31 cellular contexts compared by ENCODE assay signal in the genomic region with DNA sequence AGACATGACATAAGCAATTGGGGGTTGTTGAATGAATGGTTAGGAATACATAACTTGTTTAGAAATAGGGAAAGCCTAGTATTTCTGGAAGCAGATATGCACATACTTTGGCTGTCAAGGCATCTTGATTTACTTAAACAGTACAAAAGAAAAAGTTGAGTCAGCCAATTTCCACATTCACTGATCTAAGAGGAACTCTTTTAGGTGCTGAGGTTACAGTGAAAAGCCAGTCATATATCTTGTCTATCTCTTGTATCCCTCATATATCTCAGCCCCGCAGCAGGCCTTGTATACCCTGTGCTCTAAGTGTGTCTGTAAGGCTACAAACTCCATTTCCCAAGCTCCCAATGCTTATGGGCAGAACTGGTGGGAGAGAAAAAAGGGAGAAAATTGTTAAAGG. TPM values are rescaled to one million over a fixed set of nuclear protein-coding genes. Genes with fewer than 3 reads are reported as not detected.
"Had no signal": no experiment of that assay in that cellular context is flagged by ENCODE, and none has a peak within 500 bp of the region (broad histone marks: within the 10 kb centered on the region; RNA-seq: fewer than 3 reads in every experiment).

No MANE protein-coding gene starts in this region.

- H3K4me3 ChIP-seq: adrenal gland, MG63 had no signal

- H3K27me3 ChIP-seq: adrenal gland, MG63 had no signal

- H3K9me3 ChIP-seq: adrenal gland, MG63 had no signal

- ATAC-seq: activated naive CD4-positive, alpha-beta T cell treated with anti-CD3 and anti-CD28 coated beads, Interleukin-2, amount 50 U/mL, for 72 hours; activated T-cell treated with anti-CD3 and anti-CD28 coated beads, Interleukin-2, amount 50 U/mL, for 4 hours had no signal

- DNase-seq: activated B cell treated with CpG ODN at 0.5 μM for 24 hours; activated CD4-positive, alpha-beta memory T cell treated with anti-CD3 and anti-CD28 coated beads for 36 hours; activated CD4-positive, alpha-beta T cell treated with anti-CD3 and anti-CD28 coated beads for 4 hours; activated CD4-positive, alpha-beta T cell treated with anti-CD3 and anti-CD28 coated beads, Interleukin-2, amount 50 U/mL, for 1 hour; activated CD4-positive, CD25-positive, alpha-beta regulatory T cell treated with anti-CD3 and anti-CD28 coated beads, Interleukin-2, amount 50 U/mL, for 72 hours; activated CD8-positive, alpha-beta memory T cell treated with anti-CD3 and anti-CD28 coated beads, Interleukin-2, amount 50 U/mL, for 4 hours; activated gamma-delta T cell treated with Interleukin-2 at 50 U/mL for 16 hours; activated naive CD4-positive, alpha-beta T cell treated with anti-CD3 and anti-CD28 coated beads for 36 hours; activated T-cell treated with anti-CD3 and anti-CD28 coated beads for 4 hours; activated T-cell treated with anti-CD3 and anti-CD28 coated beads, Interleukin-2, amount 50 U/mL, for 4 hours; adrenal gland; anterior cingulate cortex; caudate nucleus; cerebellar nuclear complex; MG63; NCI-H1048; NCI-H1105 treated with DMSO at 0.1 percent for 48 hours; NCI-H1436; NCI-H1694; NCI-H2029; NCI-H345; NCI-H524 treated with DMSO at 0.1 percent for 48 hours; Right ventricle myocardium superior; SW 1271; T-helper 1 cell; T-helper 2 cell; T-helper 9 cell had no signal

- H3K27ac ChIP-seq: adrenal gland, VCaP had no signal

- H3K4me1 ChIP-seq: adrenal gland had no signal

RNA-seq across cellular contexts. Expression of a gene that starts 18.6 kb away (rescaled TPM):
- total RNA-seq: activated CD4-positive, alpha-beta memory T cell treated with anti-CD3 and anti-CD28 coated beads for 36 hours; activated naive CD4-positive, alpha-beta T cell treated with anti-CD3 and anti-CD28 coated beads, Interleukin-2, amount 50 U/mL, for 72 hours; NCI-H460; OCI-LY7 had no signal
